8 cellular contexts compared by ENCODE assay signal in the genomic region with DNA sequence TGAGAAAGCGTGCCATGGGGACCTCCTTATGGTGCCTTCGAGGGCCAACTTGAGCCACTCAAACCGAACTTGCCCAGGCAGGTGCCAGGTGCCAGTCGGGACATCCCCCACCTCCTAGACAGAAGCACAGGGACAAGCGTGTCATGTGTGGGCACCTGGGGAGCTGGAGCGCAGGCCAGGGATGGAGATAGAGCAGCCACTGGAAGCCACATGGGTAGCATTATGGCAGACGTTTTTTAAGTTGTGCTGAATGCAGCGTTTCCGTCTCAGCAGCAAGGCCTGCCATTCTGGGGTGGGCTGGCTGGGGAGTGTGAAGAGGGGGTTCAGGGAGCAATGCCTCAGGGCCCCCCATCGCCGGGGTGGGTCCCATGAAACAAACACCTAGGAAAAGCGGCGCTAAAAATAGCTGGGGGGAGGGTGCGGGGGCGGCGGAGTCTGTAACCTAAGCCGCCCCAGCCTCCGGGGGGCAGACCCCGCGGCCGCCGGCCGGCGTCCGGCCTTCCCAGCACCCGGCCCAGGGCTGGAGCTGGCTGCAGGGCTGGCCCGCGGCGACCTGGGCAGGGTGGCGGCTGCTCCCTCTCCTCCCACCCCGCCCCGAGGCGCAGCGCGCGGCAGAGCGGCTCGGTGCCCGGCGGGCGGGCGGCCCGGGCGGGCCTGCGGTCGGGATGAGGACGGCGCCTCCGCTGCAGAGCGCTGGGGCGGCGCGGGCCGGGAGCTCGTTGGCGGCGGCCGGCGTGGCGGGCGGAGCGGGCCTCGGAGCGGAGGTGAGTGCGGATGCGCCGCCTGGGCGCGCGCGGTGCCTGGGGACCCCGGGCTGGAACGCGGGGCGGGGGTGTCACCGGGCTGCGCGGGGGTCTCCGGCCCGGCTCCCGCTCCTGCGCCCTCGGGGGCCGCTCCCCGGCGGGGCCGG. TPM values are rescaled to one million over a fixed set of nuclear protein-coding genes. Genes with fewer than 3 reads are reported as not detected.
DNase-seq lines count a peak whose midpoint lies in the region; ATAC-seq and TF ChIP-seq lines count a peak whose summit lies in the region.

A gene with protein sequence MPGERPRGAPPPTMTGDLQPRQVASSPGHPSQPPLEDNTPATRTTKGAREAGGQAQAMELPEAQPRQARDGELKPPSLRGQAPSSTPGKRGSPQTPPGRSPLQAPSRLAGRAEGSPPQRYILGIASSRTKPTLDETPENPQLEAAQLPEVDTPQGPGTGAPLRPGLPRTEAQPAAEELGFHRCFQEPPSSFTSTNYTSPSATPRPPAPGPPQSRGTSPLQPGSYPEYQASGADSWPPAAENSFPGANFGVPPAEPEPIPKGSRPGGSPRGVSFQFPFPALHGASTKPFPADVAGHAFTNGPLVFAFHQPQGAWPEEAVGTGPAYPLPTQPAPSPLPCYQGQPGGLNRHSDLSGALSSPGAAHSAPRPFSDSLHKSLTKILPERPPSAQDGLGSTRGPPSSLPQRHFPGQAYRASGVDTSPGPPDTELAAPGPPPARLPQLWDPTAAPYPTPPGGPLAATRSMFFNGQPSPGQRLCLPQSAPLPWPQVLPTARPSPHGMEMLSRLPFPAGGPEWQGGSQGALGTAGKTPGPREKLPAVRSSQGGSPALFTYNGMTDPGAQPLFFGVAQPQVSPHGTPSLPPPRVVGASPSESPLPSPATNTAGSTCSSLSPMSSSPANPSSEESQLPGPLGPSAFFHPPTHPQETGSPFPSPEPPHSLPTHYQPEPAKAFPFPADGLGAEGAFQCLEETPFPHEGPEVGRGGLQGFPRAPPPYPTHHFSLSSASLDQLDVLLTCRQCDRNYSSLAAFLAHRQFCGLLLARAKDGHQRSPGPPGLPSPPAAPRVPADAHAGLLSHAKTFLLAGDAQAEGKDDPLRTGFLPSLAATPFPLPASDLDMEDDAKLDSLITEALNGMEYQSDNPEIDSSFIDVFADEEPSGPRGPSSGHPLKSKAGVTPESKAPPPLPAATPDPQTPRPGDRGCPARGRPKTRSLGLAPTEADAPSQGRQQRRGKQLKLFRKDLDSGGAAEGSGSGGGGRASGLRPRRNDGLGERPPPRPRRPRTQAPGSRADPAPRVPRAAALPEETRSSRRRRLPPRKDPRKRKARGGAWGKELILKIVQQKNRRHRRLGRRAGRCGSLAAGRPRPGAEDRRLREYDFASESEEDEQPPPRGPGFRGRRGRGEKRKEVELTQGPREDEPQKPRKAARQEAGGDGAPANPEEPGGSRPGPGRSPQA (N-terminal part only) (plus strand): TSS at position 469 of the 910 bp plus-strand sequence. CDS start 44,512 bp downstream, outside the sequence.

- TF ChIP-seq CTCF in natural killer cell (IDR thresholded peaks at IDR 0.05): no peak

- peak in 1 of 3 donors; percentile 58 for ATAC-seq in natural killer cell
- no peak for ATAC-seq in HG02970 (IDR thresholded peaks at IDR 0.05; ENCODE audit: low FRiP score, unreplicated experiment)
- no peak for ATAC-seq in GM18519 (IDR thresholded peaks at IDR 0.05; ENCODE audit: low FRiP score, unreplicated experiment)

- peak within 1 kb of the TSS; percentile 41 for H3K4me3 Mint-ChIP-seq in natural killer cell

- intact Hi-C loops in natural killer cell (cut with micrococcal nuclease): no loop called here

- peaks cover 15 to 28% of the 10 kb centered on the region in 2 donors for H3K27me3 Mint-ChIP-seq in natural killer cell (ENCODE audit: low read depth in 2 of 2)

- H3K36me3 Mint-ChIP-seq in natural killer cell: no peaks in the 10 kb centered on the region

- H3K27ac Mint-ChIP-seq in natural killer cell: no peak within 1 kb of the TSS

- DNase-seq in AG08396 (ENCODE audit: low spot score) (peak; percentile 87), M059J (ENCODE audit: low read depth) (peak; percentile 40), fibroblast of peridontal ligament (ENCODE audit: extremely low read depth) (peak; percentile 33), natural killer cell (no peak), NCI-H187 (lab: John Stamatoyannopoulos, UW) (no peak), NCI-H82 (lab: John Stamatoyannopoulos, UW) (no peak)

- no peaks in the 10 kb centered on the region for H3K9me3 Mint-ChIP-seq in natural killer cell

- peaks cover 0 to 4% of the 10 kb centered on the region in 2 donors for H3K4me1 Mint-ChIP-seq in natural killer cell

RNA-seq across cellular contexts. Expression of the gene that starts here (rescaled TPM):
- 0.32 and 0.37 TPM in 2 replicates for total RNA-seq in M059J (2014; rRNA removed; shearing (Covaris generic))
- 1 to 10 TPM; 4.5 to 5.8 (median 4.9) TPM for total RNA-seq in natural killer cell

Comparison
In these comparisons a context has a peak if more than half of its experiments do, and no peak if none do; other contexts are left out.
1. Peak in DNase-seq in M059J; RNA of the gene not detected or under 1 TPM.
2. DNase-seq: peak in AG08396 (single experiment) and fibroblast of peridontal ligament (single experiment); none in natural killer cell (single experiment), NCI-H187 (0 of 2) and NCI-H82 (single experiment).